In the genomic region with DNA sequence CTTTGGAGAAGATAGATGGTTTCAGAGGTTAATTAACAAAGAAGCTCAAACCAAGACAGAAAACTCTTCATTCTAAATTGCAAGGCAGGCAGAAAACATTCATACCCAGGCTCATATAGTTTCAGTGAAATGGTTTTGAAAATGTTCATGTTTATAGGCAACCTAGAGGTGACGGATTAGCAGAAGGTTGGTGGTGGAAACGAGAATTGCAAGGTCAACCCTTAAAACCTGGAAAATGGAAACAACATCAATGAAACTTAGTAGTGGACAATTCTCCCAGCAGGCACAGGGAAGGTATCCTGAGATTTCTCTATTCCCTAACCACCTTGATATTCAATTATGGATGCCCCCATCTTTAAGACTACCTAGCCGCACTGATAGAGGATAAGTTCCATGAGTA, we compare ENCODE assay signal across 25 cellular contexts. TPM values are rescaled to one million over a fixed set of nuclear protein-coding genes. Genes with fewer than 3 reads are reported as not detected.
DNase-seq lines count a peak whose midpoint lies in the region; ATAC-seq, FAIRE-seq and TF ChIP-seq lines count a peak whose summit lies in the region.
"Had no signal": no experiment of that assay in that cellular context is flagged by ENCODE, and none has a peak within 500 bp of the region (broad histone marks: within the 10 kb centered on the region; RNA-seq: fewer than 3 reads in every experiment).

No MANE protein-coding gene starts in this region.

- peak in 1 of 4 donors; percentile 22 for TF ChIP-seq CTCF in right lobe of liver (IDR thresholded peaks at IDR 0.05)
- TF ChIP-seq CTCF in HepG2 (CRISPR knock-in tag; IDR thresholded peaks at IDR 0.05), result no peak
- TF ChIP-seq CTCF in esophagus muscularis mucosa (IDR thresholded peaks at IDR 0.05), result no peak

- WGBS in right lobe of liver (ENCODE audit: insufficient coverage, low coverage, low lambda C conversion rate, missing lambda C conversion rate), result 61% methylated on average over 3 of the region's 3 CpGs
- WGBS in HepG2 (ENCODE audit: low lambda C conversion rate), result 30% methylated on average over 3 of the region's 3 CpGs
- 84% methylated on average over 3 of the region's 3 CpGs for WGBS in esophagus muscularis mucosa

- BruUV-seq in HepG2 (replicated peaks; lab: Mats Ljungman, UMichigan), result no TSS peak

- POLR2A ChIA-PET in HepG2 (lab: Yijun Ruan, JAX), result no interaction called here

- TF ChIP-seq POLR2A in right lobe of liver (IDR thresholded peaks at IDR 0.05) (peak; percentile 25), HepG2 (IDR thresholded peaks at IDR 0.05; ENCODE audit: insufficient read depth in 1 of 2, low read depth in 2 of 2, low read length in 2 of 2) (no peak), esophagus muscularis mucosa (IDR thresholded peaks at IDR 0.05; ENCODE audit: low read depth) (no peak)

- in situ Hi-C loops in HepG2 (cut with HindIII; ENCODE audit: extremely low pct_ligation_motif_present, low pct_unique_long_range_greater_than_20kb), result no loop called here

- H3K36me3 ChIP-seq in right lobe of liver (peaks cover 0 to 3% (median 0%) of the 10 kb centered on the region in 4 donors), HepG2 (replicated peaks in 1 of 2; ENCODE audit: control insufficient read depth in 1 of 2, insufficient read depth in 2 of 2, low read length in 2 of 2) (no peaks in the 10 kb centered on the region), esophagus muscularis mucosa (no peaks in the 10 kb centered on the region), skeletal muscle tissue (ENCODE audit: control insufficient read depth in 3 of 3, insufficient read depth in 3 of 3, low read length in 3 of 3) (no peaks in the 10 kb centered on the region)
- H3K36me3 ChIP-seq: BLaER1, gastrocnemius medialis, thyroid gland had no signal

- no peak for TF ChIP-seq RAD21 in HepG2 (CRISPR knock-in tag; IDR thresholded peaks at IDR 0.05)

- H3K9ac ChIP-seq in HepG2 (ENCODE audit: insufficient read depth, low read depth, low read length) (no peak overlapping the region), skeletal muscle tissue (ENCODE audit: low read depth in 1 of 3, low read length in 3 of 3) (no peak overlapping the region)
- H3K9ac ChIP-seq: BLaER1 had no signal

- H3K27ac ChIP-seq in right lobe of liver (peak overlapping the region in 2 of 3 donors; percentile 15 to 23), HepG2 (ENCODE audit: extremely low read length, insufficient read depth, low read length) (no peak overlapping the region), esophagus muscularis mucosa (replicated peaks in 1 of 4) (peak overlapping the region; percentile 7 to 35 (median 33)), skeletal muscle tissue (ENCODE audit: low read depth, low read length) (peak overlapping the region; percentile 54)
- H3K27ac ChIP-seq: BLaER1 had no signal

- H3K9me3 ChIP-seq in right lobe of liver (no peaks in the 10 kb centered on the region), HepG2 (ENCODE audit: low read length) (no peaks in the 10 kb centered on the region), esophagus muscularis mucosa (no peaks in the 10 kb centered on the region), skeletal muscle tissue (ENCODE audit: control insufficient read depth in 3 of 3, low read length in 3 of 3) (peaks cover 0 to 2% (median 0%) of the 10 kb centered on the region in 3 donors)
- H3K9me3 ChIP-seq: BLaER1, gastrocnemius medialis, thyroid gland had no signal

- intact Hi-C loops in right lobe of liver (cut with DNase I), result no loop called here
- intact Hi-C loops in HepG2 (cut with micrococcal nuclease; ENCODE audit: unreplicated experiment), result no loop called here
- intact Hi-C loops in esophagus muscularis mucosa (cut with DNase I), result no loop called here

- peak in 3 of 4 donors; percentile 15 to 38 (median 33) for ATAC-seq in right lobe of liver
- ATAC-seq in HepG2, result no peak
- ATAC-seq: activated T-cell treated with anti-CD3 and anti-CD28 coated beads, Interleukin-2, amount 50 U/mL, for 72 hours; gastrocnemius medialis; natural killer cell; Panc1 had no signal

- no peaks in the 10 kb centered on the region for H3K4me1 ChIP-seq in right lobe of liver
- H3K4me1 ChIP-seq in HepG2 (ENCODE audit: insufficient read depth, low read length), result no peaks in the 10 kb centered on the region
- H3K4me1 ChIP-seq in esophagus muscularis mucosa, result no peaks in the 10 kb centered on the region
- H3K4me1 ChIP-seq in skeletal muscle tissue (ENCODE audit: control insufficient read depth in 3 of 3, insufficient read depth in 3 of 3, low read length in 3 of 3), result no peaks in the 10 kb centered on the region
- H3K4me1 ChIP-seq: gastrocnemius medialis, thyroid gland had no signal

- peak overlapping the region; percentile 5 to 29 (median 14) for H3K4me3 ChIP-seq in right lobe of liver
- H3K4me3 ChIP-seq in HepG2 (replicated peaks in 1 of 3; ENCODE audit: insufficient read depth in 1 of 3, low read depth in 2 of 3, low read length in 3 of 3), result no peak overlapping the region
- peak overlapping the region; percentile 16 to 36 (median 24) for H3K4me3 ChIP-seq in esophagus muscularis mucosa
- H3K4me3 ChIP-seq in skeletal muscle tissue (ENCODE audit: low read length in 3 of 3), result no peak overlapping the region
- H3K4me3 ChIP-seq: BLaER1, thyroid gland had no signal

- no peak overlapping the region for H3K4me2 ChIP-seq in HepG2 (ENCODE audit: low read depth, low read length)
- H3K4me2 ChIP-seq: BLaER1 had no signal

- CTCF ChIA-PET in HepG2 (lab: Yijun Ruan, JAX; ENCODE audit: low intra/inter-chr PET ratio, low total read pairs), result no interaction called here

- no peaks in the 10 kb centered on the region for H4K20me1 ChIP-seq in HepG2 (ENCODE audit: insufficient read depth, low read length)
- H4K20me1 ChIP-seq: BLaER1 had no signal

- TF ChIP-seq EP300 in HepG2 (IDR thresholded peaks at IDR 0.05; ENCODE audit: low read depth in 2 of 2, low read length in 2 of 2) (no peak), HepG2 (CRISPR knock-in tag; IDR thresholded peaks at IDR 0.05; ENCODE audit: borderline replicate concordance) (no peak), esophagus muscularis mucosa (IDR thresholded peaks at IDR 0.05) (no peak)

- no peak for DNase-seq in right lobe of liver
- DNase-seq in HepG2 (ENCODE audit: low spot score), result no peak
- DNase-seq in esophagus muscularis mucosa (ENCODE audit: extremely low spot score), result no peak
- no peak for DNase-seq in SHP77 treated with DMSO at 0.1 percent for 48 hours (lab: John Stamatoyannopoulos, UW)
- no peak for DNase-seq in HCEC 1CT
- no peak for DNase-seq in NCI-H187 treated with DMSO at 0.1 percent for 48 hours (lab: John Stamatoyannopoulos, UW)
- no peak for DNase-seq in activated CD8-positive, alpha-beta memory T cell treated with anti-CD3 and anti-CD28 coated beads, Interleukin-2, amount 50 U/mL, for 48 hours
- DNase-seq: ACHN; activated naive CD4-positive, alpha-beta T cell treated with anti-CD3 and anti-CD28 coated beads, Interleukin-2, amount 10 ng/mL, durations not matched to agents 7 days and 5 days; activated T-cell treated with anti-CD3 and anti-CD28 coated beads, Interleukin-2, amount 50 U/mL, for 72 hours; anterior cingulate cortex; Calu3; central memory CD4-positive, alpha-beta T cell; gastrocnemius medialis; natural killer cell; NCI-H1092 treated with DMSO at 0.1 percent for 48 hours; NCI-H2029 treated with DMSO at 0.1 percent for 48 hours; NCI-H446; thyroid gland had no signal

- no peaks in the 10 kb centered on the region for H3K27me3 ChIP-seq in right lobe of liver
- H3K27me3 ChIP-seq in HepG2 (ENCODE audit: control insufficient read depth in 1 of 2, insufficient read depth in 2 of 2, low read length in 2 of 2), result no peaks in the 10 kb centered on the region
- H3K27me3 ChIP-seq in esophagus muscularis mucosa, result no peaks in the 10 kb centered on the region
- H3K27me3 ChIP-seq in skeletal muscle tissue (ENCODE audit: control insufficient read depth in 3 of 3, insufficient read depth in 3 of 3, low read length in 3 of 3), result no peaks in the 10 kb centered on the region
- H3K27me3 ChIP-seq: BLaER1, gastrocnemius medialis, thyroid gland had no signal

- no peaks in the 10 kb centered on the region for H3K79me2 ChIP-seq in HepG2 (ENCODE audit: insufficient read depth, low read length)

- no peak for FAIRE-seq in HepG2 (lab: Jason Lieb, UNC)

- no peak overlapping the region for H2AFZ ChIP-seq in HepG2 (ENCODE audit: low read length)

RNA-seq across cellular contexts. Expression of a gene that starts 1.0 kb away (rescaled TPM):
- total RNA-seq in right lobe of liver (100 to 1,000 TPM in 1 of 6 experiments, 10 to 100 TPM in 5; 47.4 to 120 (median 67.3) TPM), HepG2 (2016; rRNA removed; fragmentation: Illumina TruSeq; extraction: Trizol) (not detected in 2 replicates), esophagus muscularis mucosa (100 to 1,000 TPM in 3 of 4 donors, 10 to 100 TPM in 1; 96.0 to 327 (median 203) TPM), skeletal muscle tissue (23.0 TPM)
- not detected in 2 replicates for total RNA-seq in HepG2 (2016; cell fraction: cytosol; rRNA removed; fragmentation: Illumina TruSeq; extraction: Trizol; ENCODE audit: low read depth)
- not detected in 2 replicates for total RNA-seq in HepG2 (2016; cell fraction: insoluble cytoplasmic fraction; rRNA removed; fragmentation: Illumina TruSeq; extraction: Trizol)
- total RNA-seq in HepG2 (2016; cell fraction: membrane; rRNA removed; fragmentation: Illumina TruSeq; extraction: Trizol), result not detected in 2 replicates
- total RNA-seq in HepG2 (2016; cell fraction: nucleus; rRNA removed; fragmentation: Illumina TruSeq; extraction: Trizol), result not detected in 2 replicates
- not detected in 2 replicates for polyA plus RNA-seq in HepG2 (2011; rRNA removed)
- polyA plus RNA-seq in HepG2 (2011; cell fraction: cytosol; rRNA removed), result not detected in 2 replicates
- not detected in 2 replicates for polyA plus RNA-seq in HepG2 (2011; cell fraction: nucleus; rRNA removed)
- polyA plus RNA-seq in HepG2 (2012), result not detected in 2 replicates
- polyA plus RNA-seq in HepG2 (2016; cell fraction: cytosol; fragmentation: Illumina TruSeq; extraction: Trizol; ENCODE audit: low read depth), result not detected in 2 replicates
- not detected in 2 replicates for polyA plus RNA-seq in HepG2 (2016; cell fraction: insoluble cytoplasmic fraction; fragmentation: Illumina TruSeq; extraction: Trizol; ENCODE audit: low read depth)
- polyA plus RNA-seq in HepG2 (2016; cell fraction: membrane; fragmentation: Illumina TruSeq; extraction: Trizol; ENCODE audit: low read depth), result not detected in 2 replicates
- not detected in 2 replicates for polyA plus RNA-seq in HepG2 (2016; cell fraction: nucleus; fragmentation: Illumina TruSeq; extraction: Trizol; ENCODE audit: insufficient read depth, low read depth)
- not detected in 2 replicates for polyA minus RNA-seq in HepG2 (2011; rRNA and poly(A)+ RNA removed; ENCODE audit: low replicate concordance)
- polyA minus RNA-seq in HepG2 (2011; cell fraction: cytosol; rRNA and poly(A)+ RNA removed), result not detected in 2 replicates
- 0.37 TPM in 1 of 2 replicates, not detected in the other for polyA minus RNA-seq in HepG2 (2011; cell fraction: nucleus; rRNA and poly(A)+ RNA removed)
- total RNA-seq: activated CD8-positive, alpha-beta memory T cell treated with anti-CD3 and anti-CD28 coated beads for 36 hours; activated T-cell treated with anti-CD3 and anti-CD28 coated beads, Interleukin-2, amount 50 U/mL, for 72 hours; Calu3; SK-MEL-5; T-helper 1 cell treated with Interleukin-12 subunit alpha and Interleukin-12 subunit beta and Interleukin-4 antibody, amounts not matched to agents 30 ng/mL and 1 ng/mL, for 36 hours had no signal

RNA-seq across cellular contexts. Expression of a gene that starts 58.7 kb away (rescaled TPM):
- total RNA-seq in right lobe of liver (1 to 10 TPM in 4 of 6 experiments, under 1 TPM in 2; 0.26 to 4.8 (median 1.2) TPM), HepG2 (2016; rRNA removed; fragmentation: Illumina TruSeq; extraction: Trizol) (6.8 and 9.4 TPM in 2 replicates), esophagus muscularis mucosa (1 to 10 TPM; 1.3 to 2.9 (median 1.6) TPM), skeletal muscle tissue (4.7 TPM)
- 3.7 and 9.2 TPM in 2 replicates for total RNA-seq in HepG2 (2016; cell fraction: cytosol; rRNA removed; fragmentation: Illumina TruSeq; extraction: Trizol; ENCODE audit: low read depth)
- total RNA-seq in HepG2 (2016; cell fraction: insoluble cytoplasmic fraction; rRNA removed; fragmentation: Illumina TruSeq; extraction: Trizol), result 6.1 and 10.0 TPM in 2 replicates
- 4.9 and 6.9 TPM in 2 replicates for total RNA-seq in HepG2 (2016; cell fraction: membrane; rRNA removed; fragmentation: Illumina TruSeq; extraction: Trizol)
- total RNA-seq in HepG2 (2016; cell fraction: nucleus; rRNA removed; fragmentation: Illumina TruSeq; extraction: Trizol), result 3.2 and 6.0 TPM in 2 replicates
- polyA plus RNA-seq in HepG2 (2011; rRNA removed), result 3.1 and 3.4 TPM in 2 replicates
- polyA plus RNA-seq in HepG2 (2011; cell fraction: cytosol; rRNA removed), result 1.2 and 2.6 TPM in 2 replicates
- polyA plus RNA-seq in HepG2 (2011; cell fraction: nucleus; rRNA removed), result 1.7 and 1.8 TPM in 2 replicates
- polyA plus RNA-seq in HepG2 (2012), result 2.9 and 5.0 TPM in 2 replicates
- 4.8 and 7.7 TPM in 2 replicates for polyA plus RNA-seq in HepG2 (2016; cell fraction: cytosol; fragmentation: Illumina TruSeq; extraction: Trizol; ENCODE audit: low read depth)
- polyA plus RNA-seq in HepG2 (2016; cell fraction: insoluble cytoplasmic fraction; fragmentation: Illumina TruSeq; extraction: Trizol; ENCODE audit: low read depth), result 6.3 and 8.9 TPM in 2 replicates
- 2.7 and 4.6 TPM in 2 replicates for polyA plus RNA-seq in HepG2 (2016; cell fraction: membrane; fragmentation: Illumina TruSeq; extraction: Trizol; ENCODE audit: low read depth)
- 5.8 and 10.3 TPM in 2 replicates for polyA plus RNA-seq in HepG2 (2016; cell fraction: nucleus; fragmentation: Illumina TruSeq; extraction: Trizol; ENCODE audit: insufficient read depth, low read depth)
- polyA minus RNA-seq in HepG2 (2011; rRNA and poly(A)+ RNA removed; ENCODE audit: low replicate concordance), result 0.42 and 0.58 TPM in 2 replicates
- polyA minus RNA-seq in HepG2 (2011; cell fraction: cytosol; rRNA and poly(A)+ RNA removed), result 0.62 and 0.89 TPM in 2 replicates
- polyA minus RNA-seq in HepG2 (2011; cell fraction: nucleus; rRNA and poly(A)+ RNA removed), result 12.6 and 12.7 TPM in 2 replicates
- total RNA-seq: activated CD8-positive, alpha-beta memory T cell treated with anti-CD3 and anti-CD28 coated beads for 36 hours; activated T-cell treated with anti-CD3 and anti-CD28 coated beads, Interleukin-2, amount 50 U/mL, for 72 hours; SK-MEL-5; T-helper 1 cell treated with Interleukin-12 subunit alpha and Interleukin-12 subunit beta and Interleukin-4 antibody, amounts not matched to agents 30 ng/mL and 1 ng/mL, for 36 hours had no signal

Comparison
In these comparisons a context has a peak if more than half of its experiments do, and no peak if none do; other contexts are left out.
1. H3K4me3 ChIP-seq: peak in right lobe of liver (3 of 3) and esophagus muscularis mucosa (4 of 4); none in HepG2 (0 of 3) and skeletal muscle tissue (0 of 3).
2. RNA of a gene that starts 1.0 kb away (total RNA-seq): 96.0 to 327 TPM in esophagus muscularis mucosa, 47.4 to 120 TPM in right lobe of liver and 23.0 TPM in skeletal muscle tissue (single experiment); not detected in HepG2; every median in the first group is over 10 times any median in the second.